ENCODE assay signal across 1 cellular context in genomic region chr13:44243198-44243852, GRCh38.
TF ChIP-seq lines count a peak whose summit lies in the region.

No MANE protein-coding gene starts in this region.

TF ChIP-seq in liver, 16 proteins besides CTCF, POLR2A, EP300 and RAD21 (continued from another document):
- TF ChIP-seq REST (IDR thresholded peaks at IDR 0.05) (no peak), ZBTB33 (IDR thresholded peaks at IDR 0.05) (no peak), HNF4G (IDR thresholded peaks at IDR 0.05) (no peak), YY1 (IDR thresholded peaks at IDR 0.05) (no peak), FOXA2 (IDR thresholded peaks at IDR 0.05) (no peak), NR2F2 (IDR thresholded peaks at IDR 0.05) (no peak)
- TF ChIP-seq, protein P1, sequence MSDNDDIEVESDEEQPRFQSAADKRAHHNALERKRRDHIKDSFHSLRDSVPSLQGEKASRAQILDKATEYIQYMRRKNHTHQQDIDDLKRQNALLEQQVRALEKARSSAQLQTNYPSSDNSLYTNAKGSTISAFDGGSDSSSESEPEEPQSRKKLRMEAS (IDR thresholded peaks at IDR 0.05) = no peak
TF ChIP-seq in liver: peak in this region for 0.
